ENCODE assay signal across 8 cellular contexts in the genomic region with DNA sequence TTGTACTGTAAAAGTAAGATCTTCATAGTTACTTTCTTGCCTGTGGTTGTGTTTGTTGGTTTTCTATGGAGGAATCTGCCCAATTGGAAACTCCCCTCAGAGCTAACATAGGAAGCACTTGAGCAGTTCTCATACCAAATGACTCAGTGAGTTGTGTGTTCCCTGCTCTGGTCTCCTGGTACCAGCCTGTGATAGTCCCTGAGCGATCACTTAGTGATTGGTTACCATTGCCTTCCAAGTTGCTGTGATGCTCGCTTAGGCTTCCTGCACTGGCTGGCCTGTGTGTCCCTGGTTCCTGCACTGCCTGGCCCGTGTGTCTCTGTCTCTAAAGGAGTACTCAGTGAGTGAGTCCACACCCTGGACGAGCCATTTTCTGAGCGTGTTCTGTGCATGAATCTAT.
DNase-seq lines count a peak whose midpoint lies in the region; ATAC-seq and TF ChIP-seq lines count a peak whose summit lies in the region.

No MANE protein-coding gene starts in this region.

- H3K4me3 ChIP-seq in right atrium auricular region = no peak overlapping the region

- peaks cover 0 to 54% of the 10 kb centered on the region in 2 donors for H3K4me1 ChIP-seq in right atrium auricular region

- POLR2A ChIA-PET in activated CD4-positive, alpha-beta memory T cell treated with anti-CD3 and anti-CD28 coated beads for 36 hours (lab: Charles Lee) = interaction anchor here (1.0 kb wide), 1 partner anchor 126 kb away, joined by 3 read pairs; no protein-coding TSS in a partner anchor

- intact Hi-C loops in activated CD4-positive, alpha-beta memory T cell treated with anti-CD3 and anti-CD28 coated beads for 36 hours (cut with micrococcal nuclease) = loop anchor here (1.0 to 2.0 kb wide), 5 partner anchors 48 to 170 kb away; no protein-coding TSS in a partner anchor

- H3K9me3 Mint-ChIP-seq in activated CD4-positive, alpha-beta memory T cell treated with anti-CD3 and anti-CD28 coated beads for 36 hours = no peaks in the 10 kb centered on the region
- H3K9me3 Mint-ChIP-seq in glutamatergic neuron (ENCODE audit: unreplicated experiment) = peaks cover 13% of the 10 kb centered on the region

- no peaks in the 10 kb centered on the region for H3K9me3 ChIP-seq in right atrium auricular region

- ATAC-seq in GM19025 (IDR thresholded peaks at IDR 0.05; ENCODE audit: low read depth, unreplicated experiment) (peak; percentile 65), GM21447 (IDR thresholded peaks at IDR 0.05; ENCODE audit: unreplicated experiment) (no peak)

- no peak overlapping the region for H3K4me3 Mint-ChIP-seq in activated CD4-positive, alpha-beta memory T cell treated with anti-CD3 and anti-CD28 coated beads for 36 hours
- no peak overlapping the region for H3K4me3 Mint-ChIP-seq in glutamatergic neuron (ENCODE audit: unreplicated experiment)

- peak overlapping the region; percentile 64 to 75 for H3K27ac ChIP-seq in right atrium auricular region

- CTCF ChIA-PET in activated CD4-positive, alpha-beta memory T cell treated with anti-CD3 and anti-CD28 coated beads for 36 hours (lab: Charles Lee) = interaction anchor here (0.6 to 11.9 kb wide), 26 partner anchors 8 to 500 kb away, joined by 3 to 137 read pairs (median 4); a partner anchor contains a TSS

- H3K27me3 Mint-ChIP-seq in activated CD4-positive, alpha-beta memory T cell treated with anti-CD3 and anti-CD28 coated beads for 36 hours = no peaks in the 10 kb centered on the region
- H3K27me3 Mint-ChIP-seq in glutamatergic neuron (ENCODE audit: unreplicated experiment) = peaks cover 12% of the 10 kb centered on the region

- H3K27ac Mint-ChIP-seq in activated CD4-positive, alpha-beta memory T cell treated with anti-CD3 and anti-CD28 coated beads for 36 hours = peak overlapping the region; percentile 71
- no peak overlapping the region for H3K27ac Mint-ChIP-seq in glutamatergic neuron (ENCODE audit: unreplicated experiment)

- H3K27me3 ChIP-seq in right atrium auricular region = no peaks in the 10 kb centered on the region

- H3K36me3 ChIP-seq in right atrium auricular region = peaks cover 15% of the 10 kb centered on the region

- peaks cover 57% of the 10 kb centered on the region for H3K4me1 Mint-ChIP-seq in activated CD4-positive, alpha-beta memory T cell treated with anti-CD3 and anti-CD28 coated beads for 36 hours (ENCODE audit: low read depth)
- H3K4me1 Mint-ChIP-seq in glutamatergic neuron (ENCODE audit: low read depth, unreplicated experiment) = peaks cover 50% of the 10 kb centered on the region

- TF ChIP-seq CTCF in right atrium auricular region (IDR thresholded peaks at IDR 0.05) = no peak
- TF ChIP-seq CTCF in glutamatergic neuron (IDR thresholded peaks at IDR 0.05; ENCODE audit: partially characterized antibody, unreplicated experiment) = no peak

- DNase-seq in A172 (ENCODE audit: low spot score) (peak; percentile 45), right atrium auricular region (ENCODE audit: low spot score) (no peak), NCI-H748 treated with DMSO at 0.1 percent for 48 hours (lab: John Stamatoyannopoulos, UW) (no peak), NCI-H2227 (lab: John Stamatoyannopoulos, UW; ENCODE audit: unreplicated experiment) (no peak), glutamatergic neuron (no peak)
- DNase-seq in activated CD4-positive, alpha-beta memory T cell treated with anti-CD3 and anti-CD28 coated beads for 36 hours = peak; percentile 56

- peaks cover 21% of the 10 kb centered on the region for H3K36me3 Mint-ChIP-seq in activated CD4-positive, alpha-beta memory T cell treated with anti-CD3 and anti-CD28 coated beads for 36 hours
- H3K36me3 Mint-ChIP-seq in glutamatergic neuron (ENCODE audit: unreplicated experiment) = no peaks in the 10 kb centered on the region

Comparison
In these comparisons a context has a peak if more than half of its experiments do, and no peak if none do; other contexts are left out.
1. DNase-seq: peak in A172 (single experiment) and activated CD4-positive, alpha-beta memory T cell treated with anti-CD3 and anti-CD28 coated beads for 36 hours (single experiment); none in right atrium auricular region (single experiment), NCI-H748 treated with DMSO at 0.1 percent for 48 hours (single experiment), NCI-H2227 (single experiment) and glutamatergic neuron (single experiment).